Comparison of ENCODE assay signal across 8 cellular contexts in genomic region chr10:31031205-31031665, GRCh38. TPM values are rescaled to one million over a fixed set of nuclear protein-coding genes. Genes with fewer than 3 reads are reported as not detected.
DNase-seq lines count a peak whose midpoint lies in the region; ATAC-seq and TF ChIP-seq lines count a peak whose summit lies in the region.

No MANE protein-coding gene starts in this region.

- H3K4me3 Mint-ChIP-seq in activated CD8-positive, alpha-beta memory T cell treated with anti-CD3 and anti-CD28 coated beads, Interleukin-2, amount 10 ng/mL, durations not matched to agents 7 days and 5 days, result peak overlapping the region; percentile 81
- peak overlapping the region; percentile 86 to 88 (median 87) for H3K4me3 Mint-ChIP-seq in T-cell

- ATAC-seq in activated CD8-positive, alpha-beta memory T cell treated with anti-CD3 and anti-CD28 coated beads, Interleukin-2, amount 10 ng/mL, durations not matched to agents 7 days and 5 days, result peak; percentile 82
- peak; percentile 73 for ATAC-seq in HG02884 (IDR thresholded peaks at IDR 0.05; ENCODE audit: unreplicated experiment)
- no peak for ATAC-seq in T-cell (replicated peaks in 1 of 4)

- peaks cover 2% of the 10 kb centered on the region for H3K9me3 Mint-ChIP-seq in activated CD8-positive, alpha-beta memory T cell treated with anti-CD3 and anti-CD28 coated beads, Interleukin-2, amount 10 ng/mL, durations not matched to agents 7 days and 5 days (ENCODE audit: low read depth)
- H3K9me3 Mint-ChIP-seq in T-cell, result no peaks in the 10 kb centered on the region

- H3K4me3 ChIP-seq in fibroblast of the aortic adventitia (ENCODE audit: low read depth, low read length), result peak overlapping the region; percentile 73
- peak overlapping the region; percentile 92 for H3K4me3 ChIP-seq in parathyroid adenoma (ENCODE audit: low read depth, low read length)

- H3K27ac Mint-ChIP-seq in activated CD8-positive, alpha-beta memory T cell treated with anti-CD3 and anti-CD28 coated beads, Interleukin-2, amount 10 ng/mL, durations not matched to agents 7 days and 5 days, result peak overlapping the region; percentile 94
- peak overlapping the region; percentile 88 to 97 for H3K27ac Mint-ChIP-seq in T-cell

- CTCF ChIA-PET in activated CD8-positive, alpha-beta memory T cell treated with anti-CD3 and anti-CD28 coated beads, Interleukin-2, amount 10 ng/mL, durations not matched to agents 7 days and 5 days (lab: Charles Lee), result interaction anchor here (0.5 to 2.4 kb wide), 22 partner anchors 9 to 777 kb away, joined by 3 to 16 read pairs (median 4); no protein-coding TSS in a partner anchor
- CTCF ChIA-PET in T-cell (lab: Charles Lee), result interaction anchor here (0.5 to 2.1 kb wide), 16 partner anchors 32 to 1025 kb away, joined by 3 to 26 read pairs (median 4); no protein-coding TSS in a partner anchor

- POLR2A ChIA-PET in T-cell (lab: Charles Lee), result interaction anchor here (0.5 to 1.4 kb wide), 7 partner anchors 9 to 729 kb away, joined by 3 to 8 read pairs (median 3); no protein-coding TSS in a partner anchor

- no peaks in the 10 kb centered on the region for H3K79me2 ChIP-seq in parathyroid adenoma

- peak overlapping the region; percentile 0 for H3K9ac ChIP-seq in parathyroid adenoma

- H3K4me1 Mint-ChIP-seq in activated CD8-positive, alpha-beta memory T cell treated with anti-CD3 and anti-CD28 coated beads, Interleukin-2, amount 10 ng/mL, durations not matched to agents 7 days and 5 days, result peaks cover 17% of the 10 kb centered on the region
- peaks cover 13 to 19% (median 14%) of the 10 kb centered on the region in 3 donors for H3K4me1 Mint-ChIP-seq in T-cell

- no peak for TF ChIP-seq CTCF in fibroblast of the aortic adventitia (IDR thresholded peaks at IDR 0.05; ENCODE audit: insufficient read depth, low read length)
- TF ChIP-seq CTCF in parathyroid adenoma (IDR thresholded peaks at IDR 0.05), result no peak

- peak overlapping the region; percentile 99 for H3K27ac ChIP-seq in parathyroid adenoma

- H3K9me3 ChIP-seq in parathyroid adenoma (ENCODE audit: control insufficient read depth, low read length), result no peaks in the 10 kb centered on the region

- peak overlapping the region; percentile 75 for H3K4me2 ChIP-seq in parathyroid adenoma (ENCODE audit: low read length)

- no peak for DNase-seq in activated CD8-positive, alpha-beta memory T cell treated with anti-CD3 and anti-CD28 coated beads, Interleukin-2, amount 10 ng/mL, durations not matched to agents 7 days and 5 days
- no peak for DNase-seq in activated CD8-positive, alpha-beta memory T cell treated with anti-CD3 and anti-CD28 coated beads, Interleukin-2, amount 50 U/mL, for 48 hours
- DNase-seq in T-cell (peak in 1 of 34 experiments; percentile 0), fibroblast of the aortic adventitia (ENCODE audit: low read depth) (peak; percentile 91), AG20443 (ENCODE audit: low spot score) (no peak), NCI-H146 treated with DMSO at 0.1 percent for 48 hours (lab: John Stamatoyannopoulos, UW; ENCODE audit: unreplicated experiment) (no peak)

- H3K27me3 ChIP-seq in parathyroid adenoma (ENCODE audit: control insufficient read depth, insufficient read depth, low read length), result no peaks in the 10 kb centered on the region

- peak overlapping the region; percentile 99 for H2AFZ ChIP-seq in parathyroid adenoma

- H3K27me3 Mint-ChIP-seq in activated CD8-positive, alpha-beta memory T cell treated with anti-CD3 and anti-CD28 coated beads, Interleukin-2, amount 10 ng/mL, durations not matched to agents 7 days and 5 days, result no peaks in the 10 kb centered on the region
- H3K27me3 Mint-ChIP-seq in T-cell, result no peaks in the 10 kb centered on the region

- H3K4me1 ChIP-seq in parathyroid adenoma, result peaks cover 5% of the 10 kb centered on the region

- no peaks in the 10 kb centered on the region for H3K36me3 ChIP-seq in parathyroid adenoma (ENCODE audit: control insufficient read depth, insufficient read depth, low read length)

- H3K36me3 Mint-ChIP-seq in activated CD8-positive, alpha-beta memory T cell treated with anti-CD3 and anti-CD28 coated beads, Interleukin-2, amount 10 ng/mL, durations not matched to agents 7 days and 5 days, result no peaks in the 10 kb centered on the region
- H3K36me3 Mint-ChIP-seq in T-cell, result no peaks in the 10 kb centered on the region

RNA-seq across cellular contexts. Expression of gene ZNF438, which starts 0.4 kb away (rescaled TPM):
- 1 to 10 TPM; 3.8 to 4.4 TPM for total RNA-seq in activated CD8-positive, alpha-beta memory T cell treated with anti-CD3 and anti-CD28 coated beads, Interleukin-2, amount 10 ng/mL, durations not matched to agents 7 days and 5 days
- total RNA-seq in T-cell (1 to 10 TPM; 2.7 to 3.6 (median 3.4) TPM), fibroblast of the aortic adventitia (ENCODE audit: low replicate concordance) (2.9 and 8.0 TPM in 2 replicates)

Comparison
In these comparisons a context has a peak if more than half of its experiments do, and no peak if none do; other contexts are left out.
1. ATAC-seq: peak in activated CD8-positive, alpha-beta memory T cell treated with anti-CD3 and anti-CD28 coated beads, Interleukin-2, amount 10 ng/mL, durations not matched to agents 7 days and 5 days (single experiment) and HG02884 (single experiment); none in T-cell (0 of 4).